In genomic region chr7:129433823-129434171, GRCh38 we compare ENCODE assay signal across 8 cellular contexts. TPM values are rescaled to one million over a fixed set of nuclear protein-coding genes. Genes with fewer than 3 reads are reported as not detected.
A peak's percentile ranks its signal among the peaks of the same experiment; 100 is the strongest.
DNase-seq lines count a peak whose midpoint lies in the region; ATAC-seq, FAIRE-seq and TF ChIP-seq lines count a peak whose summit lies in the region.

No MANE protein-coding gene starts in this region.

- CTCF ChIA-PET in HepG2 (lab: Yijun Ruan, JAX; ENCODE audit: low intra/inter-chr PET ratio, low total read pairs) = no interaction called here

- ATAC-seq in GM21737 (IDR thresholded peaks at IDR 0.05; ENCODE audit: unreplicated experiment) = peak; percentile 72
- peak; percentile 84 for ATAC-seq in HepG2

- H3K79me2 ChIP-seq in HepG2 (ENCODE audit: insufficient read depth, low read length) = no peaks in the 10 kb centered on the region

- H3K27ac ChIP-seq in HepG2 (ENCODE audit: extremely low read length, insufficient read depth, low read length) (peak overlapping the region; percentile 57), tibial nerve (no peak overlapping the region)

- no peak for FAIRE-seq in HepG2 (lab: Jason Lieb, UNC)
- no peak for FAIRE-seq in D721Med (lab: Jason Lieb, UNC)

- H4K20me1 ChIP-seq in HepG2 (ENCODE audit: insufficient read depth, low read length) = no peaks in the 10 kb centered on the region

- H3K4me2 ChIP-seq in HepG2 (ENCODE audit: low read depth, low read length) = peak overlapping the region; percentile 98

- intact Hi-C loops in HepG2 (cut with micrococcal nuclease; ENCODE audit: unreplicated experiment) = no loop called here

- peaks cover 30% of the 10 kb centered on the region for H3K27me3 Mint-ChIP-seq in brain

- no peak for TF ChIP-seq CTCF in GM12875 (IDR thresholded peaks at IDR 0.05; ENCODE audit: borderline replicate concordance, insufficient read depth, low read depth, low read length)
- TF ChIP-seq CTCF in brain (conservative IDR thresholded peaks at IDR 0.05) = peak in 1 of 2 experiments; percentile 31
- TF ChIP-seq CTCF in HepG2 (CRISPR knock-in tag; IDR thresholded peaks at IDR 0.05) = peak; percentile 47
- no peak for TF ChIP-seq CTCF in tibial nerve (IDR thresholded peaks at IDR 0.05)
- no peak for TF ChIP-seq CTCF in D721Med (IDR thresholded peaks at IDR 0.05; ENCODE audit: insufficient read depth, missing control alignments)

- no peaks in the 10 kb centered on the region for H3K9me3 ChIP-seq in HepG2 (ENCODE audit: low read length)
- H3K9me3 ChIP-seq in tibial nerve = no peaks in the 10 kb centered on the region

- H3K4me1 ChIP-seq in HepG2 (ENCODE audit: insufficient read depth, low read length) = peaks cover 30% of the 10 kb centered on the region
- H3K4me1 ChIP-seq in tibial nerve = peaks cover 0 to 17% (median 8%) of the 10 kb centered on the region in 4 donors

- H3K36me3 Mint-ChIP-seq in brain = peaks cover 6% of the 10 kb centered on the region

- H3K27me3 ChIP-seq in HepG2 (ENCODE audit: control insufficient read depth in 1 of 2, insufficient read depth in 2 of 2, low read length in 2 of 2) (no peaks in the 10 kb centered on the region), tibial nerve (peaks cover 0 to 18% of the 10 kb centered on the region in 2 donors)

- H3K4me3 Mint-ChIP-seq in brain = peak overlapping the region; percentile 93 to 97 (median 95)

- peak overlapping the region; percentile 58 to 83 (median 73) for H3K27ac Mint-ChIP-seq in brain

- H3K36me3 ChIP-seq in HepG2 (replicated peaks in 1 of 2; ENCODE audit: control insufficient read depth in 1 of 2, insufficient read depth in 2 of 2, low read length in 2 of 2) (no peaks in the 10 kb centered on the region), tibial nerve (peaks cover 0 to 7% (median 0%) of the 10 kb centered on the region in 3 donors)

- TF ChIP-seq EP300 in Ishikawa (IDR thresholded peaks at IDR 0.05; ENCODE audit: borderline replicate concordance) (no peak), HepG2 (IDR thresholded peaks at IDR 0.05; ENCODE audit: low read depth in 2 of 2, low read length in 2 of 2) (no peak), HepG2 (CRISPR knock-in tag; IDR thresholded peaks at IDR 0.05; ENCODE audit: borderline replicate concordance) (no peak), tibial nerve (IDR thresholded peaks at IDR 0.05) (no peak)

- no peaks in the 10 kb centered on the region for H3K9me3 Mint-ChIP-seq in brain

- TF ChIP-seq RAD21 in Ishikawa (IDR thresholded peaks at IDR 0.05; ENCODE audit: low read depth) (no peak), HepG2 (CRISPR knock-in tag; IDR thresholded peaks at IDR 0.05) (no peak)

- POLR2A ChIA-PET in HepG2 (lab: Yijun Ruan, JAX) = interaction anchor here (0.8 to 1.8 kb wide), 5 partner anchors 8 to 216 kb away, joined by 3 to 4 read pairs (median 3); no protein-coding TSS in a partner anchor

- peak overlapping the region; percentile 76 for H3K9ac ChIP-seq in HepG2 (ENCODE audit: insufficient read depth, low read depth, low read length)

- TF ChIP-seq POLR2A in HepG2 (IDR thresholded peaks at IDR 0.05; ENCODE audit: insufficient read depth in 1 of 2, low read depth in 2 of 2, low read length in 2 of 2) (no peak), tibial nerve (IDR thresholded peaks at IDR 0.05) (no peak)

- peak overlapping the region; percentile 87 for H3K4me3 ChIP-seq in GM12875 (ENCODE audit: low read depth, low read length)
- H3K4me3 ChIP-seq in HepG2 (replicated peaks in 1 of 3; ENCODE audit: insufficient read depth in 1 of 3, low read depth in 2 of 3, low read length in 3 of 3) = peak overlapping the region; percentile 68 to 87 (median 75)
- H3K4me3 ChIP-seq in tibial nerve = peak overlapping the region; percentile 56 to 77 (median 66)

- H3K4me1 Mint-ChIP-seq in brain = peaks cover 26% of the 10 kb centered on the region

- in situ Hi-C loops in HepG2 (cut with HindIII; ENCODE audit: extremely low pct_ligation_motif_present, low pct_unique_long_range_greater_than_20kb) = no loop called here

- H2AFZ ChIP-seq in HepG2 (ENCODE audit: low read length) = peak overlapping the region; percentile 78

- peak; percentile 65 for DNase-seq in HepG2 (ENCODE audit: low spot score)
- DNase-seq in tibial nerve (ENCODE audit: low spot score in 2 of 2) = peak in 1 of 2 donors; percentile 4
- DNase-seq in mucosa of gallbladder (ENCODE audit: low spot score) = no peak
- no peak for DNase-seq in D721Med (ENCODE audit: insufficient read length, low spot score)

- BruUV-seq in HepG2 (replicated peaks; lab: Mats Ljungman, UMichigan) = TSS peak; percentile 53

- 0% methylated on average over 10 of the region's 20 CpGs for WGBS in HepG2 (ENCODE audit: low lambda C conversion rate)
- WGBS in tibial nerve, 2 donors = 0% methylated on average over 19 to 20 of the region's 20 CpGs

TF ChIP-seq in Ishikawa, 13 proteins besides CTCF, POLR2A, EP300 and RAD21:
- no peak for TF ChIP-seq CREB1 (IDR thresholded peaks at IDR 0.05; ENCODE audit: low read depth)
- TF ChIP-seq YY1 (IDR thresholded peaks at IDR 0.05; ENCODE audit: low read depth) = no peak
- TF ChIP-seq, protein P1, sequence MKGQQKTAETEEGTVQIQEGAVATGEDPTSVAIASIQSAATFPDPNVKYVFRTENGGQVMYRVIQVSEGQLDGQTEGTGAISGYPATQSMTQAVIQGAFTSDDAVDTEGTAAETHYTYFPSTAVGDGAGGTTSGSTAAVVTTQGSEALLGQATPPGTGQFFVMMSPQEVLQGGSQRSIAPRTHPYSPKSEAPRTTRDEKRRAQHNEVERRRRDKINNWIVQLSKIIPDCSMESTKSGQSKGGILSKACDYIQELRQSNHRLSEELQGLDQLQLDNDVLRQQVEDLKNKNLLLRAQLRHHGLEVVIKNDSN (IDR thresholded peaks at IDR 0.05) = no peak
- TF ChIP-seq MAX (IDR thresholded peaks at IDR 0.05) = peak; percentile 6; the same call in 1 of the 2 replicates
- TF ChIP-seq NFIC (IDR thresholded peaks at IDR 0.05) = no peak

TF ChIP-seq in HepG2, 621 proteins besides CTCF, POLR2A, EP300 and RAD21 (continues in another document):
- TF ChIP-seq ZNF530 (CRISPR knock-in tag; IDR thresholded peaks at IDR 0.05; ENCODE audit: low read depth) (no peak), KDM2A (CRISPR knock-in tag; IDR thresholded peaks at IDR 0.05; ENCODE audit: borderline replicate concordance, low read depth) (0 out of 2 replicates have a peak, but pooled peaks have one; percentile 1), ZNF678 (CRISPR knock-in tag; IDR thresholded peaks at IDR 0.05) (no peak; the same call in 1 of the 2 replicates), SETDB1 (CRISPR knock-in tag; IDR thresholded peaks at IDR 0.05; ENCODE audit: borderline replicate concordance) (no peak), MAZ (IDR thresholded peaks at IDR 0.05; ENCODE audit: borderline replicate concordance, low read depth, low read length) (no peak), MAZ (CRISPR knock-in tag; IDR thresholded peaks at IDR 0.05; ENCODE audit: low read depth) (no peak; the same call in 1 of the 2 replicates), STAG1 (CRISPR knock-in tag; IDR thresholded peaks at IDR 0.05) (0 out of 2 replicates have a peak, but pooled peaks have one; percentile 7), ZNF124 (CRISPR knock-in tag; IDR thresholded peaks at IDR 0.05) (no peak), SNAI1 (CRISPR knock-in tag; IDR thresholded peaks at IDR 0.05; ENCODE audit: borderline replicate concordance) (0 out of 2 replicates have a peak, but pooled peaks have one; percentile 34), MTF2 (CRISPR knock-in tag; IDR thresholded peaks at IDR 0.05; ENCODE audit: borderline replicate concordance) (no peak)
- TF ChIP-seq, protein P2, sequence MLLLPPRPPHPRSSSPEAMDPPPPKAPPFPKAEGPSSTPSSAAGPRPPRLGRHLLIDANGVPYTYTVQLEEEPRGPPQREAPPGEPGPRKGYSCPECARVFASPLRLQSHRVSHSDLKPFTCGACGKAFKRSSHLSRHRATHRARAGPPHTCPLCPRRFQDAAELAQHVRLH (CRISPR knock-in tag; IDR thresholded peaks at IDR 0.05; ENCODE audit: borderline replicate concordance, low read depth) = 0 out of 2 replicates have a peak, but pooled peaks have one; percentile 9
- TF ChIP-seq, protein P3, sequence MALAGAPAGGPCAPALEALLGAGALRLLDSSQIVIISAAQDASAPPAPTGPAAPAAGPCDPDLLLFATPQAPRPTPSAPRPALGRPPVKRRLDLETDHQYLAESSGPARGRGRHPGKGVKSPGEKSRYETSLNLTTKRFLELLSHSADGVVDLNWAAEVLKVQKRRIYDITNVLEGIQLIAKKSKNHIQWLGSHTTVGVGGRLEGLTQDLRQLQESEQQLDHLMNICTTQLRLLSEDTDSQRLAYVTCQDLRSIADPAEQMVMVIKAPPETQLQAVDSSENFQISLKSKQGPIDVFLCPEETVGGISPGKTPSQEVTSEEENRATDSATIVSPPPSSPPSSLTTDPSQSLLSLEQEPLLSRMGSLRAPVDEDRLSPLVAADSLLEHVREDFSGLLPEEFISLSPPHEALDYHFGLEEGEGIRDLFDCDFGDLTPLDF (CRISPR knock-in tag; IDR thresholded peaks at IDR 0.05) = no peak

RNA-seq across cellular contexts. Expression of gene STRIP2, which starts 0.4 kb away (rescaled TPM):
- 1.2 TPM for polyA plus RNA-seq in brain (ENCODE audit: insufficient read depth, low read depth, low replicate concordance)
- 3.8 and 8.2 TPM in 2 replicates for total RNA-seq in HepG2 (2016; rRNA removed; fragmentation: Illumina TruSeq; extraction: Trizol)
- total RNA-seq in HepG2 (2016; cell fraction: cytosol; rRNA removed; fragmentation: Illumina TruSeq; extraction: Trizol; ENCODE audit: low read depth) = 0.71 and 0.97 TPM in 2 replicates
- 3.5 and 7.5 TPM in 2 replicates for total RNA-seq in HepG2 (2016; cell fraction: insoluble cytoplasmic fraction; rRNA removed; fragmentation: Illumina TruSeq; extraction: Trizol)
- 1.2 and 1.4 TPM in 2 replicates for total RNA-seq in HepG2 (2016; cell fraction: membrane; rRNA removed; fragmentation: Illumina TruSeq; extraction: Trizol)
- total RNA-seq in HepG2 (2016; cell fraction: nucleus; rRNA removed; fragmentation: Illumina TruSeq; extraction: Trizol) = 14.1 and 16.6 TPM in 2 replicates
- 3.6 and 3.9 TPM in 2 replicates for polyA plus RNA-seq in HepG2 (2011; rRNA removed)
- polyA plus RNA-seq in HepG2 (2011; cell fraction: cytosol; rRNA removed) = 0.67 and 0.81 TPM in 2 replicates
- 11.8 and 16.8 TPM in 2 replicates for polyA plus RNA-seq in HepG2 (2011; cell fraction: nucleus; rRNA removed)
- 1.4 and 2.1 TPM in 2 replicates for polyA plus RNA-seq in HepG2 (2012)
- polyA plus RNA-seq in HepG2 (2016; cell fraction: cytosol; fragmentation: Illumina TruSeq; extraction: Trizol; ENCODE audit: low read depth) = 0.27 and 0.29 TPM in 2 replicates
- 2.0 and 2.9 TPM in 2 replicates for polyA plus RNA-seq in HepG2 (2016; cell fraction: insoluble cytoplasmic fraction; fragmentation: Illumina TruSeq; extraction: Trizol; ENCODE audit: low read depth)
- 0.64 and 0.73 TPM in 2 replicates for polyA plus RNA-seq in HepG2 (2016; cell fraction: membrane; fragmentation: Illumina TruSeq; extraction: Trizol; ENCODE audit: low read depth)
- polyA plus RNA-seq in HepG2 (2016; cell fraction: nucleus; fragmentation: Illumina TruSeq; extraction: Trizol; ENCODE audit: insufficient read depth, low read depth) = 29.1 and 31.2 TPM in 2 replicates
- polyA minus RNA-seq in HepG2 (2011; rRNA and poly(A)+ RNA removed; ENCODE audit: low replicate concordance) = 2.4 and 13.2 TPM in 2 replicates
- 0.97 and 1.2 TPM in 2 replicates for polyA minus RNA-seq in HepG2 (2011; cell fraction: cytosol; rRNA and poly(A)+ RNA removed)
- 5.3 and 5.7 TPM in 2 replicates for polyA minus RNA-seq in HepG2 (2011; cell fraction: nucleus; rRNA and poly(A)+ RNA removed)
- total RNA-seq in tibial nerve = under 1 TPM; 0.30 to 0.44 (median 0.41) TPM
- total RNA-seq in mucosa of gallbladder = 2.1 TPM
